ENCODE assay signal across 23 cellular contexts in genomic region chr11:36219996-36220395, GRCh38.
DNase-seq lines count a peak whose midpoint lies in the region; ATAC-seq, FAIRE-seq and TF ChIP-seq lines count a peak whose summit lies in the region.
"Had no signal": no experiment of that assay in that cellular context is flagged by ENCODE, and none has a peak within 500 bp of the region (broad histone marks: within the 10 kb centered on the region; RNA-seq: fewer than 3 reads in every experiment).

No MANE protein-coding gene starts in this region.

- H3K27ac Mint-ChIP-seq in activated T-cell treated with anti-CD3 and anti-CD28 coated beads, Interleukin-2, amount 50 U/mL, for 72 hours, result no peak overlapping the region
- H3K27ac Mint-ChIP-seq: B cell; CD4-positive, alpha-beta T cell; CD8-positive, alpha-beta T cell had no signal

- no peaks in the 10 kb centered on the region for H3K9me2 ChIP-seq in HCT116 (ENCODE audit: insufficient read depth)

- H3K79me2 ChIP-seq in HCT116 (ENCODE audit: insufficient read depth, low read length) (no peaks in the 10 kb centered on the region), K562 (ENCODE audit: control insufficient read depth, insufficient read depth, low read length) (no peaks in the 10 kb centered on the region)

- no peak overlapping the region for H3K4me3 Mint-ChIP-seq in activated T-cell treated with anti-CD3 and anti-CD28 coated beads, Interleukin-2, amount 50 U/mL, for 72 hours
- H3K4me3 Mint-ChIP-seq: B cell; CD4-positive, alpha-beta T cell; CD8-positive, alpha-beta T cell had no signal

- DNase-seq in HCT116 (ENCODE audit: low read depth, low spot score) (no peak), HEK293T (ENCODE audit: extremely low spot score) (no peak), K562 (ENCODE audit: extremely low read depth in 1 of 4, low spot score in 3 of 4) (no peak), NCI-H2227 treated with DMSO at 0.1 percent for 48 hours (lab: John Stamatoyannopoulos, UW) (no peak), GM03348 (ENCODE audit: low spot score) (no peak)
- DNase-seq in activated T-cell treated with anti-CD3 and anti-CD28 coated beads, Interleukin-2, amount 50 U/mL, for 72 hours, result no peak
- DNase-seq: AML-193; Caco-2; Calu3; CD4-positive, alpha-beta T cell; CD8-positive, alpha-beta T cell; DMS79 treated with DMSO at 0.1 percent for 48 hours; GF-D8 had no signal

- H3K9me3 ChIP-seq in HCT116 (ENCODE audit: control insufficient read depth in 1 of 2, insufficient read depth in 1 of 2, low read depth in 1 of 2, low read length in 2 of 2), result peaks cover 0 to 4% of the 10 kb centered on the region in 2 experiments; a peak in 1 of 4 replicates
- no peaks in the 10 kb centered on the region; the same call in 1 of the 2 replicates for H3K9me3 ChIP-seq in K562 (replicated peaks; ENCODE audit: control insufficient read depth, insufficient read depth, low read depth, low read length)
- H3K9me3 ChIP-seq: Caco-2 had no signal

- no TSS peak for BruUV-seq in HCT116 (replicated peaks; lab: Mats Ljungman, UMichigan)
- BruUV-seq in K562 (replicated peaks; lab: Mats Ljungman, UMichigan), result no TSS peak

- no peaks in the 10 kb centered on the region for H3K9me1 ChIP-seq in K562 (ENCODE audit: control insufficient read depth, insufficient read depth, low read length)

- CTCF ChIA-PET in HCT116 (lab: Charles Lee) (no interaction called here), HEK293T (lab: Yijun Ruan, JAX) (no interaction called here), K562 (lab: Yijun Ruan, JAX; ENCODE audit: low intra/inter-chr PET ratio) (no interaction called here)

- no peak for TF ChIP-seq RAD21 in HCT116 (IDR thresholded peaks at IDR 0.05; ENCODE audit: low read depth)
- no peak for TF ChIP-seq RAD21 in K562 (CRISPR knock-in tag; conservative IDR thresholded peaks at IDR 0.05 in 1 of 2, IDR thresholded peaks at IDR 0.05 in 1 of 2)

- H2AFZ ChIP-seq in HCT116 (ENCODE audit: low read depth, low read length, poor library complexity, severe bottlenecking) (no peak overlapping the region), K562 (ENCODE audit: low read depth, low read length) (no peak overlapping the region)

- H3K4me1 ChIP-seq in HCT116 (ENCODE audit: control insufficient read depth in 1 of 2, insufficient read depth in 2 of 2, low read length in 2 of 2), result peaks cover 0 to 2% of the 10 kb centered on the region in 2 experiments; a peak in 2 of 4 replicates
- H3K4me1 ChIP-seq in K562 (replicated peaks in 1 of 2; ENCODE audit: control insufficient read depth in 2 of 2, insufficient read depth in 2 of 2, low read length in 2 of 2), result no peaks in the 10 kb centered on the region; a peak in 1 of 5 replicates
- H3K4me1 ChIP-seq: A549; BLaER1 treated with 17β-estradiol and CSF1 and Interleukin-3, amounts not matched to agents 10 nM and 100 nM had no signal

- H3K9ac ChIP-seq in HCT116 (ENCODE audit: low read length) (no peak overlapping the region), K562 (ENCODE audit: insufficient read depth in 1 of 2, low read depth in 2 of 2, low read length in 2 of 2) (no peak overlapping the region)
- H3K9ac ChIP-seq: BLaER1 treated with 17β-estradiol and CSF1 and Interleukin-3, amounts not matched to agents 10 nM and 100 nM had no signal

- no peak for ATAC-seq in HCT116
- no peak for ATAC-seq in K562
- no peak for ATAC-seq in activated T-cell treated with anti-CD3 and anti-CD28 coated beads, Interleukin-2, amount 50 U/mL, for 72 hours (replicated peaks in 1 of 2)
- ATAC-seq: A549; CD8-positive, alpha-beta T cell; GM12878 had no signal

- POLR2A ChIA-PET in HCT116 (lab: Charles Lee) (no interaction called here), HEK293T (lab: Yijun Ruan, JAX) (interaction anchor here (0.6 kb wide), 1 partner anchor 14 kb away, joined by 3 read pairs; no protein-coding TSS in a partner anchor), K562 (lab: Yijun Ruan, JAX) (no interaction called here)

- H3K4me3 ChIP-seq in HCT116 (replicated peaks in 1 of 2; ENCODE audit: low read depth in 1 of 2, low read length in 2 of 2) (no peak overlapping the region), K562 (no peak overlapping the region)
- H3K4me3 ChIP-seq: A549; BLaER1 treated with 17β-estradiol and CSF1 and Interleukin-3, amounts not matched to agents 10 nM and 100 nM; GM12878 had no signal

- TF ChIP-seq POLR2A in HCT116 (IDR thresholded peaks at IDR 0.05; ENCODE audit: borderline replicate concordance, extremely low read depth, insufficient read depth, insufficient read length), result no peak
- no peak for TF ChIP-seq POLR2A in K562 (conservative IDR thresholded peaks at IDR 0.05)

- no peak for TF ChIP-seq EP300 in K562 (IDR thresholded peaks at IDR 0.05; ENCODE audit: low read length)

- RAD21 ChIA-PET in HCT116 (lab: Charles Lee; ENCODE audit: low non-redundant PET in 1 of 2, low total read pairs in 2 of 2, uncharacterized antibody in 2 of 2, unreplicated experiment in 2 of 2), result no interaction called here

- H3K36me3 ChIP-seq in HCT116 (ENCODE audit: control insufficient read depth in 1 of 2, insufficient read depth in 2 of 2, low read length in 2 of 2) (no peaks in the 10 kb centered on the region), K562 (ENCODE audit: control insufficient read depth, insufficient read depth, low read length) (no peaks in the 10 kb centered on the region)

- peaks cover 3% of the 10 kb centered on the region for H3K27me3 Mint-ChIP-seq in activated T-cell treated with anti-CD3 and anti-CD28 coated beads, Interleukin-2, amount 50 U/mL, for 72 hours (ENCODE audit: low read depth)

- no peaks in the 10 kb centered on the region for H3K9me3 Mint-ChIP-seq in activated T-cell treated with anti-CD3 and anti-CD28 coated beads, Interleukin-2, amount 50 U/mL, for 72 hours

- H3K27ac ChIP-seq in HCT116 (ENCODE audit: low read depth, low read length), result no peak overlapping the region
- H3K27ac ChIP-seq in K562 (ENCODE audit: extremely low read depth, low read depth, low read length), result no peak overlapping the region
- H3K27ac ChIP-seq: 22Rv1; A549; BLaER1 treated with 17β-estradiol and CSF1 and Interleukin-3, amounts not matched to agents 10 nM and 100 nM; C4-2B had no signal

- in situ Hi-C loops in K562 (cut with MboI), result no loop called here

- TF ChIP-seq CTCF in HCT116 (IDR thresholded peaks at IDR 0.05 in 2 of 3, conservative IDR thresholded peaks at IDR 0.05 in 1 of 3; ENCODE audit: borderline replicate concordance in 1 of 3, insufficient read depth in 1 of 3, low read depth in 2 of 3, low read length in 2 of 3) (no peak), K562 (IDR thresholded peaks at IDR 0.05 in 2 of 3, conservative IDR thresholded peaks at IDR 0.05 in 1 of 3; ENCODE audit: insufficient read depth in 2 of 3, low read depth in 1 of 3, low read length in 3 of 3) (no peak)

- FAIRE-seq in K562 (lab: Jason Lieb, UNC), result no peak
- FAIRE-seq: A549, D721Med, G401.6, GM12878, GM12892, GM18507 had no signal

- H4K20me1 ChIP-seq in HCT116 (ENCODE audit: insufficient read depth) (no peaks in the 10 kb centered on the region), K562 (replicated peaks; ENCODE audit: control insufficient read depth, insufficient read depth, low read length) (no peaks in the 10 kb centered on the region; the same call in 1 of the 2 replicates)

- no peaks in the 10 kb centered on the region for H3K4me1 Mint-ChIP-seq in activated T-cell treated with anti-CD3 and anti-CD28 coated beads, Interleukin-2, amount 50 U/mL, for 72 hours (ENCODE audit: low read depth)
- H3K4me1 Mint-ChIP-seq: B cell had no signal

- H3K4me2 ChIP-seq in HCT116 (ENCODE audit: low read length) (no peak overlapping the region), K562 (ENCODE audit: insufficient read depth, low read length) (no peak overlapping the region)
- H3K4me2 ChIP-seq: A549; BLaER1 treated with 17β-estradiol and CSF1 and Interleukin-3, amounts not matched to agents 10 nM and 100 nM had no signal

- H3K36me3 Mint-ChIP-seq in activated T-cell treated with anti-CD3 and anti-CD28 coated beads, Interleukin-2, amount 50 U/mL, for 72 hours (ENCODE audit: insufficient read depth in 2 of 2), result no peaks in the 10 kb centered on the region
- H3K36me3 Mint-ChIP-seq: CD8-positive, alpha-beta T cell had no signal

- H3K27me3 ChIP-seq in HCT116 (ENCODE audit: insufficient read depth, low read length) (no peaks in the 10 kb centered on the region), K562 (ENCODE audit: control insufficient read depth in 2 of 2, insufficient read depth in 2 of 2, low read length in 2 of 2) (peaks cover 0 to 14% of the 10 kb centered on the region in 2 experiments; a peak in 2 of 5 replicates)
- H3K27me3 ChIP-seq: BLaER1 treated with 17β-estradiol and CSF1 and Interleukin-3, amounts not matched to agents 10 nM and 100 nM had no signal

- intact Hi-C loops in HCT116 (cut with micrococcal nuclease) (no loop called here), K562 (cut with micrococcal nuclease) (no loop called here)

TF ChIP-seq in HCT116, 20 proteins besides CTCF, POLR2A, EP300 and RAD21:
- TF ChIP-seq CBX3 (IDR thresholded peaks at IDR 0.05; ENCODE audit: low read depth) (peak; percentile 67), ZFX (IDR thresholded peaks at IDR 0.05) (no peak)

TF ChIP-seq in HEK293T, 16 proteins besides CTCF, POLR2A, EP300 and RAD21:
- TF ChIP-seq PKNOX1 (IDR thresholded peaks at IDR 0.05) (peak; percentile 18; the same call in 1 of the 2 replicates), HDGF (IDR thresholded peaks at IDR 0.05; ENCODE audit: borderline replicate concordance) (no peak)
TF ChIP-seq in HEK293T: peak in this region for 1.

TF ChIP-seq in K562, 482 proteins besides CTCF, POLR2A, EP300 and RAD21 (continues in another document):
- TF ChIP-seq RCOR1 (IDR thresholded peaks at IDR 0.05; ENCODE audit: borderline replicate concordance in 1 of 2, low read depth in 2 of 2, low read length in 2 of 2), result peak in 1 of 2 experiments; percentile 70; a peak in 1 of 4 replicates
- TF ChIP-seq ZNF184 (CRISPR knock-in tag; IDR thresholded peaks at IDR 0.05), result peak; percentile 99
- TF ChIP-seq TRIM28 (IDR thresholded peaks at IDR 0.05), result peak; percentile 83
- TF ChIP-seq HLTF (IDR thresholded peaks at IDR 0.05), result peak; percentile 73; the same call in 1 of the 2 replicates
- TF ChIP-seq RNF219 (CRISPR knock-in tag; IDR thresholded peaks at IDR 0.05), result no peak
- peak in 1 of 2 experiments; percentile 28; a peak in 1 of 4 replicates for TF ChIP-seq KDM1A (IDR thresholded peaks at IDR 0.05)
